1 cellular context compared by ENCODE assay signal in genomic region chr7:38191791-38192190, GRCh38.
TF ChIP-seq lines count a peak whose summit lies in the region.

No MANE protein-coding gene starts in this region.

TF ChIP-seq in HEK293, 187 proteins besides CTCF, POLR2A, EP300 and RAD21 (continued from another document):
- TF ChIP-seq, protein P1, sequence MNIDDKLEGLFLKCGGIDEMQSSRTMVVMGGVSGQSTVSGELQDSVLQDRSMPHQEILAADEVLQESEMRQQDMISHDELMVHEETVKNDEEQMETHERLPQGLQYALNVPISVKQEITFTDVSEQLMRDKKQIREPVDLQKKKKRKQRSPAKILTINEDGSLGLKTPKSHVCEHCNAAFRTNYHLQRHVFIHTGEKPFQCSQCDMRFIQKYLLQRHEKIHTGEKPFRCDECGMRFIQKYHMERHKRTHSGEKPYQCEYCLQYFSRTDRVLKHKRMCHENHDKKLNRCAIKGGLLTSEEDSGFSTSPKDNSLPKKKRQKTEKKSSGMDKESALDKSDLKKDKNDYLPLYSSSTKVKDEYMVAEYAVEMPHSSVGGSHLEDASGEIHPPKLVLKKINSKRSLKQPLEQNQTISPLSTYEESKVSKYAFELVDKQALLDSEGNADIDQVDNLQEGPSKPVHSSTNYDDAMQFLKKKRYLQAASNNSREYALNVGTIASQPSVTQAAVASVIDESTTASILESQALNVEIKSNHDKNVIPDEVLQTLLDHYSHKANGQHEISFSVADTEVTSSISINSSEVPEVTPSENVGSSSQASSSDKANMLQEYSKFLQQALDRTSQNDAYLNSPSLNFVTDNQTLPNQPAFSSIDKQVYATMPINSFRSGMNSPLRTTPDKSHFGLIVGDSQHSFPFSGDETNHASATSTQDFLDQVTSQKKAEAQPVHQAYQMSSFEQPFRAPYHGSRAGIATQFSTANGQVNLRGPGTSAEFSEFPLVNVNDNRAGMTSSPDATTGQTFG (tag by site-specific recombination; IDR thresholded peaks at IDR 0.05; ENCODE audit: borderline replicate concordance), result no peak
- peak; percentile 53 for TF ChIP-seq SETDB1 (IDR thresholded peaks at IDR 0.05; ENCODE audit: insufficient read length, low read length)
- TF ChIP-seq REPIN1 (tag by site-specific recombination; IDR thresholded peaks at IDR 0.05; ENCODE audit: low read depth), result no peak
- TF ChIP-seq ZBTB7A (tag by site-specific recombination; IDR thresholded peaks at IDR 0.05; ENCODE audit: low read depth), result no peak
- TF ChIP-seq ZNF501 (tag by site-specific recombination; IDR thresholded peaks at IDR 0.05), result no peak
- 0 out of 2 replicates have a peak, but pooled peaks have one; percentile 60 for TF ChIP-seq ZNF248 (tag by site-specific recombination; IDR thresholded peaks at IDR 0.05)
- TF ChIP-seq ZNF571 (tag by site-specific recombination; IDR thresholded peaks at IDR 0.05), result no peak
- no peak for TF ChIP-seq MZF1 (tag by site-specific recombination; IDR thresholded peaks at IDR 0.05; ENCODE audit: borderline replicate concordance)
- no peak for TF ChIP-seq TSHZ1 (tag by site-specific recombination; IDR thresholded peaks at IDR 0.05; ENCODE audit: borderline replicate concordance)
- TF ChIP-seq ZNF48 (tag by site-specific recombination; IDR thresholded peaks at IDR 0.05), result no peak
- no peak for TF ChIP-seq ATF2 (tag by site-specific recombination; IDR thresholded peaks at IDR 0.05; ENCODE audit: low read depth)
